In the genomic region with DNA sequence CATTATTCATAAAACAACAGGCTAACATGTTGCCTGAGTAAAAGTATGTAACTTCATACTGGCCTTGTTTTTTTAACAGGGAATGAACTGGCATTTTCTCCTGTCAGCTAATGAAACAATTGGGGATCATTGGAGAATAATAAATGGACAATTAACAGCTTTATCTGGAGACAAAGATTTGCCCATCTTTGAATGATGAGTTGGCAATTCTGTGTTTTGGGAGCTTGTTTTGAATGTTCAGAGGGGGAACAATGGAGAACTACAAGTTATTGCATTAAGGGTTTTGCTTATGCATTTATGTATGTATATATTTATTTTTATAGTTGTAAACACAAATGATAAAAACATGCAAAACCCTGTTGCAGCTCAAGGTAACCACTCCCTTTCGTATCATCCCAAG, we compare ENCODE assay signal across 1 cellular context.
TF ChIP-seq lines count a peak whose summit lies in the region.

No MANE protein-coding gene starts in this region.

TF ChIP-seq in HepG2, 621 proteins besides CTCF, POLR2A, EP300 and RAD21 (continued from another document):
- TF ChIP-seq, protein P1, sequence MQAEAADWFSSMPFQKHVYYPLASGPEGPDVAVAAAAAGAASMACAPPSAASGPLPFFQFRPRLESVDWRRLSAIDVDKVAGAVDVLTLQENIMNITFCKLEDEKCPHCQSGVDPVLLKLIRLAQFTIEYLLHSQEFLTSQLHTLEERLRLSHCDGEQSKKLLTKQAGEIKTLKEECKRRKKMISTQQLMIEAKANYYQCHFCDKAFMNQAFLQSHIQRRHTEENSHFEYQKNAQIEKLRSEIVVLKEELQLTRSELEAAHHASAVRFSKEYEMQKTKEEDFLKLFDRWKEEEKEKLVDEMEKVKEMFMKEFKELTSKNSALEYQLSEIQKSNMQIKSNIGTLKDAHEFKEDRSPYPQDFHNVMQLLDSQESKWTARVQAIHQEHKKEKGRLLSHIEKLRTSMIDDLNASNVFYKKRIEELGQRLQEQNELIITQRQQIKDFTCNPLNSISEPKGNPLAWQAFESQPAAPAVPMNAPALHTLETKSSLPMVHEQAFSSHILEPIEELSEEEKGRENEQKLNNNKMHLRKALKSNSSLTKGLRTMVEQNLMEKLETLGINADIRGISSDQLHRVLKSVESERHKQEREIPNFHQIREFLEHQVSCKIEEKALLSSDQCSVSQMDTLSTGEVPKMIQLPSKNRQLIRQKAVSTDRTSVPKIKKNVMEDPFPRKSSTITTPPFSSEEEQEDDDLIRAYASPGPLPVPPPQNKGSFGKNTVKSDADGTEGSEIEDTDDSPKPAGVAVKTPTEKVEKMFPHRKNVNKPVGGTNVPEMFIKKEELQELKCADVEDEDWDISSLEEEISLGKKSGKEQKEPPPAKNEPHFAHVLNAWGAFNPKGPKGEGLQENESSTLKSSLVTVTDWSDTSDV (CRISPR knock-in tag; IDR thresholded peaks at IDR 0.05), result no peak
- TF ChIP-seq NCOR1 (IDR thresholded peaks at IDR 0.05; ENCODE audit: borderline replicate concordance, low read length), result no peak
TF ChIP-seq in HepG2: peak in this region for 2.
